ENCODE assay signal across 8 cellular contexts in genomic region chr7:3063016-3063753, GRCh38.
DNase-seq lines count a peak whose midpoint lies in the region; ATAC-seq lines count a peak whose summit lies in the region.

No MANE protein-coding gene starts in this region.

- DNase-seq in activated CD4-positive, alpha-beta T cell treated with anti-CD3 and anti-CD28 coated beads, Interleukin-2, amount 50 U/mL, for 1 hour, result peak; percentile 63
- DNase-seq in stimulated activated CD4-positive, alpha-beta T cell treated with anti-CD3 and anti-CD28 coated beads, Interleukin-12 subunit alpha, Interleukin-12 subunit beta, amount 100 ng/mL, for 24 hours (ENCODE audit: low read depth in 2 of 2), result peak; percentile 74 to 77
- DNase-seq in head of caudate nucleus (no peak), kidney tubule cell (ENCODE audit: low spot score) (no peak), DMS53 treated with DMSO at 0.1 percent for 48 hours (lab: John Stamatoyannopoulos, UW; ENCODE audit: unreplicated experiment) (no peak), SHP77 treated with DMSO at 0.1 percent for 48 hours (lab: John Stamatoyannopoulos, UW) (no peak)

- intact Hi-C loops in head of caudate nucleus (cut with DNase I), result no loop called here

- ATAC-seq in GM18858 (IDR thresholded peaks at IDR 0.05; ENCODE audit: unreplicated experiment), result peak; percentile 82
- ATAC-seq in HG02973 (IDR thresholded peaks at IDR 0.05; ENCODE audit: unreplicated experiment), result peak; percentile 85

Comparison
In these comparisons a context has a peak if more than half of its experiments do, and no peak if none do; other contexts are left out.
1. DNase-seq: peak in activated CD4-positive, alpha-beta T cell treated with anti-CD3 and anti-CD28 coated beads, Interleukin-2, amount 50 U/mL, for 1 hour (single experiment) and stimulated activated CD4-positive, alpha-beta T cell treated with anti-CD3 and anti-CD28 coated beads, Interleukin-12 subunit alpha, Interleukin-12 subunit beta, amount 100 ng/mL, for 24 hours (2 of 2); none in head of caudate nucleus (0 of 42), kidney tubule cell (single experiment), DMS53 treated with DMSO at 0.1 percent for 48 hours (single experiment) and SHP77 treated with DMSO at 0.1 percent for 48 hours (single experiment).